Comparison of ENCODE assay signal across 27 cellular contexts in genomic region chr3:178421069-178421468, GRCh38.
DNase-seq lines count a peak whose midpoint lies in the region; ATAC-seq and TF ChIP-seq lines count a peak whose summit lies in the region.
"Had no signal": no experiment of that assay in that cellular context is flagged by ENCODE, and none has a peak within 500 bp of the region (broad histone marks: within the 10 kb centered on the region; RNA-seq: fewer than 3 reads in every experiment).

No MANE protein-coding gene starts in this region.

- H3K27ac Mint-ChIP-seq in activated T-helper 17 cell treated with anti-CD3 and anti-CD28 coated beads, Interleukin-2, amount 50 U/mL, for 72 hours = no peak overlapping the region
- H3K27ac Mint-ChIP-seq in endothelial cell (ENCODE audit: unreplicated experiment) = no peak overlapping the region
- H3K27ac Mint-ChIP-seq: activated CD4-positive, alpha-beta T cell treated with anti-CD3 and anti-CD28 coated beads, Interleukin-2, amount 10 ng/mL, durations not matched to agents 24 days and 14 days; activated CD8-positive, alpha-beta memory T cell treated with anti-CD3 and anti-CD28 coated beads, Interleukin-2, amount 10 ng/mL, durations not matched to agents 7 days and 5 days; activated naive CD4-positive, alpha-beta T cell treated with anti-CD3 and anti-CD28 coated beads, Interleukin-2, amount 50 U/mL, for 72 hours; dendritic cell treated with granulocyte-macrophage colony-stimulating factor and Interleukin-4, amounts not matched to agents 40 ng/mL and 50 ng/mL, for 4 days; GM23338; naive thymus-derived CD4-positive, alpha-beta T cell had no signal

- DNase-seq in NCI-H510A treated with DMSO at 0.1 percent for 48 hours (lab: John Stamatoyannopoulos, UW) = peak; percentile 67
- DNase-seq in NCI-H510A (lab: John Stamatoyannopoulos, UW) = no peak
- peak; percentile 98 for DNase-seq in NCI-H2081 treated with DMSO at 0.1 percent for 48 hours (lab: John Stamatoyannopoulos, UW)
- peak; percentile 48 for DNase-seq in SHP77 (lab: John Stamatoyannopoulos, UW)
- no peak for DNase-seq in left cardiac atrium
- DNase-seq in endothelial cell (ENCODE audit: low spot score) = no peak
- DNase-seq: activated CD4-positive, alpha-beta T cell treated with anti-CD3 and anti-CD28 coated beads, Interleukin-2, amount 10 ng/mL, durations not matched to agents 24 days and 14 days; activated CD8-positive, alpha-beta memory T cell treated with anti-CD3 and anti-CD28 coated beads, Interleukin-2, amount 10 ng/mL, durations not matched to agents 7 days and 5 days; aorta; BE2C; Caco-2; head of caudate nucleus; IMR-90; left lung; naive thymus-derived CD4-positive, alpha-beta T cell; NCI-H187 treated with DMSO at 0.1 percent for 48 hours; right cardiac atrium; stimulated activated CD4-positive, alpha-beta T cell treated with anti-CD3 and anti-CD28 coated beads, Interleukin-12 subunit alpha, Interleukin-12 subunit beta, amount 100 ng/mL, for 4 hours; stimulated activated CD4-positive, alpha-beta T cell treated with anti-CD3 and anti-CD28 coated beads, Interleukin-4, amount 100 ng/mL, for 4 hours; stimulated activated naive CD8-positive, alpha-beta T cell treated with anti-CD3 and anti-CD28 coated beads, Interleukin-15, Interleukin-2, amounts not matched to agents 100 U/mL and 50 U/mL, for 24 hours; T-helper 1 cell had no signal

- ATAC-seq in left cardiac atrium = no peak
- ATAC-seq in HG02852 (IDR thresholded peaks at IDR 0.05; ENCODE audit: unreplicated experiment) = no peak
- ATAC-seq in activated T-helper 17 cell treated with anti-CD3 and anti-CD28 coated beads, Interleukin-2, amount 50 U/mL, for 72 hours (replicated peaks) = no peak
- ATAC-seq: activated CD8-positive, alpha-beta memory T cell treated with anti-CD3 and anti-CD28 coated beads, Interleukin-2, amount 10 ng/mL, durations not matched to agents 7 days and 5 days; activated naive CD4-positive, alpha-beta T cell treated with anti-CD3 and anti-CD28 coated beads, Interleukin-2, amount 50 U/mL, for 72 hours; GM23338; left lung; naive thymus-derived CD4-positive, alpha-beta T cell; Panc1; right cardiac atrium; stimulated activated naive CD8-positive, alpha-beta T cell treated with anti-CD3 and anti-CD28 coated beads, Interleukin-15, Interleukin-2, amounts not matched to agents 100 U/mL and 50 U/mL, for 24 hours had no signal

- peaks cover 4% of the 10 kb centered on the region for H3K4me1 Mint-ChIP-seq in activated T-helper 17 cell treated with anti-CD3 and anti-CD28 coated beads, Interleukin-2, amount 50 U/mL, for 72 hours
- H3K4me1 Mint-ChIP-seq in endothelial cell (ENCODE audit: unreplicated experiment) = no peaks in the 10 kb centered on the region
- H3K4me1 Mint-ChIP-seq: activated CD4-positive, alpha-beta T cell treated with anti-CD3 and anti-CD28 coated beads, Interleukin-2, amount 10 ng/mL, durations not matched to agents 24 days and 14 days; activated CD8-positive, alpha-beta memory T cell treated with anti-CD3 and anti-CD28 coated beads, Interleukin-2, amount 10 ng/mL, durations not matched to agents 7 days and 5 days; GM23338; naive thymus-derived CD4-positive, alpha-beta T cell had no signal

- no peaks in the 10 kb centered on the region for H3K27me3 Mint-ChIP-seq in activated T-helper 17 cell treated with anti-CD3 and anti-CD28 coated beads, Interleukin-2, amount 50 U/mL, for 72 hours
- no peaks in the 10 kb centered on the region for H3K27me3 Mint-ChIP-seq in endothelial cell (ENCODE audit: unreplicated experiment)
- H3K27me3 Mint-ChIP-seq: dendritic cell treated with granulocyte-macrophage colony-stimulating factor and Interleukin-4, amounts not matched to agents 40 ng/mL and 50 ng/mL, for 4 days had no signal

- no peak for TF ChIP-seq CTCF in endothelial cell (IDR thresholded peaks at IDR 0.05; ENCODE audit: unreplicated experiment)

- H3K4me3 Mint-ChIP-seq in activated T-helper 17 cell treated with anti-CD3 and anti-CD28 coated beads, Interleukin-2, amount 50 U/mL, for 72 hours = no peak overlapping the region
- H3K4me3 Mint-ChIP-seq in endothelial cell (ENCODE audit: unreplicated experiment) = no peak overlapping the region
- H3K4me3 Mint-ChIP-seq: activated CD4-positive, alpha-beta T cell treated with anti-CD3 and anti-CD28 coated beads, Interleukin-2, amount 10 ng/mL, durations not matched to agents 24 days and 14 days; activated CD8-positive, alpha-beta memory T cell treated with anti-CD3 and anti-CD28 coated beads, Interleukin-2, amount 10 ng/mL, durations not matched to agents 7 days and 5 days; dendritic cell treated with granulocyte-macrophage colony-stimulating factor and Interleukin-4, amounts not matched to agents 40 ng/mL and 50 ng/mL, for 4 days; GM23338; naive thymus-derived CD4-positive, alpha-beta T cell had no signal

- H3K9me3 Mint-ChIP-seq in activated T-helper 17 cell treated with anti-CD3 and anti-CD28 coated beads, Interleukin-2, amount 50 U/mL, for 72 hours = no peaks in the 10 kb centered on the region
- H3K9me3 Mint-ChIP-seq in endothelial cell (ENCODE audit: unreplicated experiment) = no peaks in the 10 kb centered on the region
- H3K9me3 Mint-ChIP-seq: activated CD4-positive, alpha-beta T cell treated with anti-CD3 and anti-CD28 coated beads, Interleukin-2, amount 10 ng/mL, durations not matched to agents 24 days and 14 days; activated naive CD4-positive, alpha-beta T cell treated with anti-CD3 and anti-CD28 coated beads, Interleukin-2, amount 50 U/mL, for 72 hours; dendritic cell treated with granulocyte-macrophage colony-stimulating factor and Interleukin-4, amounts not matched to agents 40 ng/mL and 50 ng/mL, for 4 days; GM23338; naive thymus-derived CD4-positive, alpha-beta T cell had no signal

- intact Hi-C loops in left cardiac atrium (cut with DNase I) = no loop called here

- H3K36me3 Mint-ChIP-seq in activated T-helper 17 cell treated with anti-CD3 and anti-CD28 coated beads, Interleukin-2, amount 50 U/mL, for 72 hours (ENCODE audit: low read depth) = no peaks in the 10 kb centered on the region
- no peaks in the 10 kb centered on the region for H3K36me3 Mint-ChIP-seq in endothelial cell (ENCODE audit: low read depth, unreplicated experiment)
- H3K36me3 Mint-ChIP-seq: activated CD8-positive, alpha-beta memory T cell treated with anti-CD3 and anti-CD28 coated beads, Interleukin-2, amount 10 ng/mL, durations not matched to agents 7 days and 5 days; activated naive CD4-positive, alpha-beta T cell treated with anti-CD3 and anti-CD28 coated beads, Interleukin-2, amount 50 U/mL, for 72 hours; naive thymus-derived CD4-positive, alpha-beta T cell had no signal

Comparison
In these comparisons a context has a peak if more than half of its experiments do, and no peak if none do; other contexts are left out.
1. DNase-seq: peak in NCI-H510A treated with DMSO at 0.1 percent for 48 hours (single experiment), NCI-H2081 treated with DMSO at 0.1 percent for 48 hours (single experiment) and SHP77 (2 of 2); none in NCI-H510A (single experiment), left cardiac atrium (single experiment) and endothelial cell (single experiment).